In the genomic region with DNA sequence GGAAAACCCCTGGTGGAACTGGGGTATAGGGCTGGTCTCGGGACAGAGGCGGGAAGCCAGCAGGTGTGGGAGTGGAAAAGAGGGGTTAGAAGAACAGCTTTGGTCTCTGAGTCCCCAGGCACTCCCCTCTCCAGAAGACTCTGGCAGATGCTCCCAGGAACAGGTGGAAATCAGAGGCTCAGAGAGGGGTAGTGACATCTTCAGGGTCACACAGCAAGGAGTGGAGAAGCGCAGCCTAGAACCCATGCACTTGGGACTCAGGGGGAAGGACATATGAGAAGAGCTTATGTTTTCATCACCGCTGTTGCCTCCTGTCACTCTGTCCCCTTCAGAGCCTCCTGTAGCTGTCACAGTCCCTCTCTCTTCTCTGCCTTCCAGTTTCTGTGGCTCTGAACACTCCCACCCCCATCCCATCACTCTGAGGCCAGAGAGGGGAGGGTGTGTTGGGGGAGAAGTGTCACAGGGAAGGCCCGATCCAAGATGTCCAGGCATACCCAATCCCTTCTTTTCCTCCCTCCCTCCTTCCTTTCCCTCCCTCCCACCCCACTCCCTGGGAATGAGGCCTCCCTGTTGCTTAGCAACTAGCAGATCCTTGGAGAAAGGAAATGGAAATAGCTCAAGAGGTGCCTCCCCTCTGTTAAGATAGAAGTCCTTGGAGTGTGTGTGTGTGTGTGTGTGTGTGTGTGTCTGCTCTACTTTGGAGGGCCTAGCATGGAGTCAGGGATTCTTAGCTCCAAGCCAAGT, we compare ENCODE assay signal across 11 cellular contexts. TPM values are rescaled to one million over a fixed set of nuclear protein-coding genes. Genes with fewer than 3 reads are reported as not detected.
DNase-seq lines count a peak whose midpoint lies in the region; ATAC-seq and TF ChIP-seq lines count a peak whose summit lies in the region.
"Had no signal": no experiment of that assay in that cellular context is flagged by ENCODE, and none has a peak within 500 bp of the region (broad histone marks: within the 10 kb centered on the region; RNA-seq: fewer than 3 reads in every experiment).

No MANE protein-coding gene starts in this region.

- H3K4me3 Mint-ChIP-seq in brain = peak overlapping the region in 4 of 5 experiments; percentile 55 to 77 (median 70)

- H3K36me3 ChIP-seq in HEK293 (ENCODE audit: control insufficient read depth in 2 of 2, insufficient read depth in 1 of 2, low read length in 2 of 2) (no peaks in the 10 kb centered on the region), SJCRH30 (no peaks in the 10 kb centered on the region)

- H3K27ac Mint-ChIP-seq in brain = peak overlapping the region in 3 of 5 experiments; percentile 89 to 96 (median 91)

- no peak for DNase-seq in AG04450 (ENCODE audit: low read depth, low spot score)
- peak; percentile 70 for DNase-seq in iPS-NIHi11 (ENCODE audit: low spot score)
- DNase-seq in SJCRH30 = no peak
- no peak for DNase-seq in SHP77 (lab: John Stamatoyannopoulos, UW)
- DNase-seq in DMS114 treated with DMSO at 0.1 percent for 48 hours (lab: John Stamatoyannopoulos, UW; ENCODE audit: unreplicated experiment) = no peak
- DNase-seq: foreskin keratinocyte, kidney, posterior cingulate gyrus had no signal

- CTCF ChIA-PET in AG04450 (lab: Charles Lee) (interaction anchor here (1.7 kb wide), 1 partner anchor 56 kb away, joined by 4 read pairs; no protein-coding TSS in a partner anchor), HEK293 (lab: Yijun Ruan, JAX) (interaction anchor here (0.7 to 1.5 kb wide), 3 partner anchors 29 to 55 kb away, joined by 3 to 5 read pairs (median 3); no protein-coding TSS in a partner anchor)

- peaks cover 0 to 12% (median 0%) of the 10 kb centered on the region in 5 experiments for H3K9me3 Mint-ChIP-seq in brain

- H3K4me1 ChIP-seq in HEK293 (ENCODE audit: control insufficient read depth, insufficient read depth, low read length) (no peaks in the 10 kb centered on the region), SJCRH30 (no peaks in the 10 kb centered on the region)
- H3K4me1 ChIP-seq: foreskin keratinocyte had no signal

- POLR2A ChIA-PET in AG04450 (lab: Yijun Ruan, JAX) = no interaction called here
- POLR2A ChIA-PET in HEK293 (lab: Yijun Ruan, JAX) = interaction anchor here (0.5 to 1.0 kb wide), 2 partner anchors 23 to 85 kb away, joined by 3 to 6 read pairs; no protein-coding TSS in a partner anchor

- H3K4me3 ChIP-seq in AG04450 (ENCODE audit: low read depth, low read length) = no peak overlapping the region
- no peak overlapping the region for H3K4me3 ChIP-seq in HEK293 (ENCODE audit: low read depth, low read length)
- no peak overlapping the region for H3K4me3 ChIP-seq in SJCRH30

- H3K9me3 ChIP-seq in AG04450 (ENCODE audit: control insufficient read depth, insufficient read depth, low read length) (no peaks in the 10 kb centered on the region; the same call in 1 of the 2 replicates), HEK293 (ENCODE audit: control insufficient read depth, insufficient read depth, low read depth, low read length) (no peaks in the 10 kb centered on the region), SJCRH30 (replicated peaks) (no peaks in the 10 kb centered on the region)

- TF ChIP-seq CTCF in AG04450 (IDR thresholded peaks at IDR 0.05; ENCODE audit: low read depth, low read length) (no peak), HEK293 (tag by site-specific recombination; IDR thresholded peaks at IDR 0.05) (no peak), brain (conservative IDR thresholded peaks at IDR 0.05) (no peak)

- H3K36me3 Mint-ChIP-seq in brain = peaks cover 6% of the 10 kb centered on the region

- H3K27me3 Mint-ChIP-seq in brain = peaks cover 16% of the 10 kb centered on the region

- H3K27me3 ChIP-seq in AG04450 (ENCODE audit: control insufficient read depth, insufficient read depth, low read length) (peaks cover 32% of the 10 kb centered on the region), SJCRH30 (no peaks in the 10 kb centered on the region; the same call in 1 of the 2 replicates)

- no peak for ATAC-seq in GM18502 (IDR thresholded peaks at IDR 0.05; ENCODE audit: poor library complexity, unreplicated experiment)
- ATAC-seq: foreskin keratinocyte had no signal

- H3K27ac ChIP-seq in AG04450 (ENCODE audit: low read depth, low read length) (peak overlapping the region; percentile 2), HEK293 (ENCODE audit: extremely low read depth, low read depth, low read length) (no peak overlapping the region), SJCRH30 (no peak overlapping the region)
- H3K27ac ChIP-seq: foreskin keratinocyte had no signal

- peaks cover 54% of the 10 kb centered on the region for H3K4me1 Mint-ChIP-seq in brain

TF ChIP-seq in HEK293, 187 proteins besides CTCF, POLR2A, EP300 and RAD21:
- TF ChIP-seq KLF10 (tag by site-specific recombination; IDR thresholded peaks at IDR 0.05) = no peak
- no peak for TF ChIP-seq OVOL3 (tag by site-specific recombination; IDR thresholded peaks at IDR 0.05)
- TF ChIP-seq, protein P1, sequence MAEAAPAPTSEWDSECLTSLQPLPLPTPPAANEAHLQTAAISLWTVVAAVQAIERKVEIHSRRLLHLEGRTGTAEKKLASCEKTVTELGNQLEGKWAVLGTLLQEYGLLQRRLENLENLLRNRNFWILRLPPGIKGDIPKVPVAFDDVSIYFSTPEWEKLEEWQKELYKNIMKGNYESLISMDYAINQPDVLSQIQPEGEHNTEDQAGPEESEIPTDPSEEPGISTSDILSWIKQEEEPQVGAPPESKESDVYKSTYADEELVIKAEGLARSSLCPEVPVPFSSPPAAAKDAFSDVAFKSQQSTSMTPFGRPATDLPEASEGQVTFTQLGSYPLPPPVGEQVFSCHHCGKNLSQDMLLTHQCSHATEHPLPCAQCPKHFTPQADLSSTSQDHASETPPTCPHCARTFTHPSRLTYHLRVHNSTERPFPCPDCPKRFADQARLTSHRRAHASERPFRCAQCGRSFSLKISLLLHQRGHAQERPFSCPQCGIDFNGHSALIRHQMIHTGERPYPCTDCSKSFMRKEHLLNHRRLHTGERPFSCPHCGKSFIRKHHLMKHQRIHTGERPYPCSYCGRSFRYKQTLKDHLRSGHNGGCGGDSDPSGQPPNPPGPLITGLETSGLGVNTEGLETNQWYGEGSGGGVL (tag by site-specific recombination; IDR thresholded peaks at IDR 0.05) = peak; percentile 60
- TF ChIP-seq ZNF311 (tag by site-specific recombination; IDR thresholded peaks at IDR 0.05; ENCODE audit: borderline replicate concordance) = no peak
- peak; percentile 63; the same call in 1 of the 2 replicates for TF ChIP-seq ZNF768 (tag by site-specific recombination; IDR thresholded peaks at IDR 0.05)
- peak; percentile 7; the same call in 1 of the 2 replicates for TF ChIP-seq ZNF341 (tag by site-specific recombination; IDR thresholded peaks at IDR 0.05; ENCODE audit: low read depth)
- TF ChIP-seq REPIN1 (tag by site-specific recombination; IDR thresholded peaks at IDR 0.05; ENCODE audit: low read depth) = no peak
- no peak for TF ChIP-seq SP7 (tag by site-specific recombination; IDR thresholded peaks at IDR 0.05)
- no peak for TF ChIP-seq ZNF175 (tag by site-specific recombination; IDR thresholded peaks at IDR 0.05)

RNA-seq across cellular contexts. Expression of gene SRRM3, which starts 32.0 kb away (rescaled TPM):
- polyA plus RNA-seq in AG04450 (2011; rRNA removed) (1.5 and 2.0 TPM in 2 replicates), brain (ENCODE audit: insufficient read depth, low read depth, low replicate concordance) (20.5 TPM)
- 2.5 and 3.0 TPM in 2 replicates for polyA minus RNA-seq in AG04450 (2011; rRNA and poly(A)+ RNA removed)
- 0.43 and 0.51 TPM in 2 replicates for total RNA-seq in SJCRH30 (2014; rRNA removed; shearing (Covaris generic))
